ENCODE assay signal across 21 cellular contexts in the genomic region with DNA sequence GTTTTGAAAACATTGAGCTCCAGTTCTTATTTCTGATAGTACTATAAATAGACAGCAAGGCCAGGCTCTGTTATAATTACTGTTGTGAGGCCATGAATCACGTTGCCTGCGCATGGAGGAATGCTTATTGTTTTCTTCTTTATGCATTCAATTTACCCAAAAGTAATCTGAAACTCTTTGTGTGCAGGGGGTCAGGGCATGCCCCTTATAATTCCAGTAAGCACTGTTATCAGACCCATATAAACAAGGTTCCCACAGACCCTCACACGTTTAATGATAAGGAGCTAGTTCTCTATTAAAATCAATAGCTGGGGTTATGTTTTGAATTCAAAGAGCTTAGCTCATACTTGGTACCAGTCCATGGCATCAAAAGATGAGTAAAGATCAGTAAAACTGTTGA.
"Had no signal": no experiment of that assay in that cellular context is flagged by ENCODE, and none has a peak within 500 bp of the region (broad histone marks: within the 10 kb centered on the region; RNA-seq: fewer than 3 reads in every experiment).

No MANE protein-coding gene starts in this region.

- H3K36me3 ChIP-seq: gastrocnemius medialis, heart right ventricle, neural progenitor cell, ovary, prostate gland, tibial artery, upper lobe of right lung, vagina had no signal

- H3K4me3 ChIP-seq: coronary artery, gastrocnemius medialis, heart right ventricle, mucosa of descending colon, neural progenitor cell, ovary, prostate gland, skin epidermis, tibial artery, upper lobe of right lung, vagina had no signal

- DNase-seq: effector CD4-positive, alpha-beta T cell; endodermal cell; erythroblast; gastrocnemius medialis; heart right ventricle; islet precursor cell; mucosa of descending colon; nucleus accumbens; ovary; stimulated activated CD4-positive, alpha-beta T cell treated with anti-CD3 and anti-CD28 coated beads, Interleukin-12 subunit alpha, Interleukin-12 subunit beta, amount 100 ng/mL, for 4 hours; stimulated activated naive CD8-positive, alpha-beta T cell treated with anti-CD3 and anti-CD28 coated beads, Interleukin-15, Interleukin-2, amounts not matched to agents 100 U/mL and 50 U/mL, for 24 hours; tibial artery; upper lobe of right lung had no signal

- H3K27me3 ChIP-seq: gastrocnemius medialis, heart right ventricle, neural progenitor cell, ovary, tibial artery, upper lobe of right lung, vagina had no signal

- H3K9me3 ChIP-seq: gastrocnemius medialis, ovary, prostate gland, vagina had no signal

- H3K4me1 ChIP-seq: gastrocnemius medialis, heart right ventricle, neural progenitor cell, prostate gland, tibial artery, upper lobe of right lung, vagina had no signal

- ATAC-seq: gastrocnemius medialis; heart right ventricle; left lobe of liver; mucosa of descending colon; natural killer cell treated with Interleukin-12 subunit alpha and Interleukin-12 subunit beta and Interleukin-15 and Interleukin-18, amount 100 ng/mL, for 72 hours; sciatic nerve; stimulated activated naive CD8-positive, alpha-beta T cell treated with anti-CD3 and anti-CD28 coated beads, Interleukin-15, Interleukin-2, amounts not matched to agents 100 U/mL and 50 U/mL, for 24 hours; upper lobe of right lung had no signal

- H3K27ac ChIP-seq: coronary artery, gastrocnemius medialis, heart right ventricle, neural progenitor cell, ovary, prostate gland, skin epidermis, tibial artery, upper lobe of right lung, vagina had no signal

- H3K36me3 Mint-ChIP-seq: natural killer cell treated with Interleukin-12 subunit alpha and Interleukin-12 subunit beta and Interleukin-15 and Interleukin-18, amount 100 ng/mL, for 72 hours had no signal

- H3K27ac Mint-ChIP-seq: endodermal cell; natural killer cell treated with Interleukin-12 subunit alpha and Interleukin-12 subunit beta and Interleukin-15 and Interleukin-18, amount 100 ng/mL, for 72 hours; neural progenitor cell had no signal

- H3K4me1 Mint-ChIP-seq: endodermal cell had no signal

- H3K4me3 Mint-ChIP-seq: endodermal cell; natural killer cell treated with Interleukin-12 subunit alpha and Interleukin-12 subunit beta and Interleukin-15 and Interleukin-18, amount 100 ng/mL, for 72 hours; neural progenitor cell had no signal
